Comparison of ENCODE assay signal across 1 cellular context in the genomic region with DNA sequence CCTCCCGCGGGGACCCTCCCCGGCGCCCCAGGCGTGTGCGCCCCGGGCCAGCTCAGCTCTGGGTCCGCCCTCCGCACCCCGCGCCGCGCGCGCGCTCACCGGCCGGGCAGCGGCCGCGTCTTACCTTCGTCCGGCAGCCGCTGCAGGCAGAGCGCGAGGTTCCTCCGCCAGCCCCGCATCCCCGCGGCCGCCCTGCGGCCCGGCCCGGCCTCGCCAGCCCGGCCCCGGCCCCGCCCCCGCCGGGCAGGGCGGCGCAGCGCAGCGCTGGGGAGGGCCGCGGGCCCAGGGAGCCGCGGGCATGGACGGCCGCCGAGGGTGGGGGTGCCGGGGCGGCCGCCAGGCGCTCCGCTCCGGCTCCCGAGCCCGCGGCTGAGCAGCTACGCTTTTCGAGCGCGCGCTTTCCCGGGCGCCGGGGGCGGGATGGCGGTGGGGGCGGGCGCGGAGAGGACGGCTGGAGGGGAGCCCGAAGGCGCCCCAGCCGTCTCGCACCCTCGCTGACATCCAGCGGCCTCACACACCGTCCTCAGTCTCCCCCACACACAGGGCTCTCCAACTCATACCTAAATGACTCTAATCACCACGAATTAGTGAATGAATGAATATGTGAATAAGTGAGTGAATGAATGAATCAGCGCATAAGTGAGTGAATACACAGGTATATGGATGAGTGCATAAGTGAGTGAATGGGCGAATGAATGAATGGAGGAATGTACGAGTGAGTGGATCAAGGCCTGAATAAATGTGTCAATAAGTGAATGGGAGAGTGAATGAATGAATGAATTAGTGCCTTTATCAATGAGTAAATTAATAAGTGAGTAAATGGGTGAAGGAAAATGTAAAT.
TF ChIP-seq lines count a peak whose summit lies in the region.

No MANE protein-coding gene starts in this region.

TF ChIP-seq in GM23338, 12 proteins besides CTCF, POLR2A, EP300 and RAD21 (continued from another document):
- TF ChIP-seq ETS1 (IDR thresholded peaks at IDR 0.05) (no peak), NANOG (IDR thresholded peaks at IDR 0.05; ENCODE audit: borderline replicate concordance) (no peak), EZH2 (IDR thresholded peaks at IDR 0.05; ENCODE audit: low read depth, unreplicated experiment) (no peak)
TF ChIP-seq in GM23338: peak in this region for 0.
